ENCODE assay signal across 2 cellular contexts in genomic region chr2:218722876-218723477, GRCh38.
TF ChIP-seq lines count a peak whose summit lies in the region.

No MANE protein-coding gene starts in this region.

TF ChIP-seq in GM12878, 131 proteins besides CTCF, POLR2A, EP300 and RAD21:
- TF ChIP-seq CBX5 (IDR thresholded peaks at IDR 0.05; ENCODE audit: low read depth) (no peak), SPI1 (IDR thresholded peaks at IDR 0.05; ENCODE audit: borderline replicate concordance, insufficient read depth, low read depth, low read length) (no peak), ZNF217 (IDR thresholded peaks at IDR 0.05) (no peak), STAT3 (IDR thresholded peaks at IDR 0.05; ENCODE audit: low read depth, low read length) (no peak), NR2F1 (conservative IDR thresholded peaks at IDR 0.05) (no peak), CHD1 (IDR thresholded peaks at IDR 0.05; ENCODE audit: low read depth, low read length) (no peak), ZBTB40 (IDR thresholded peaks at IDR 0.05; ENCODE audit: borderline replicate concordance) (no peak), HDAC2 (IDR thresholded peaks at IDR 0.05) (no peak), CUX1 (IDR thresholded peaks at IDR 0.05; ENCODE audit: insufficient replicate concordance, low read depth, low read length) (no peak), REST (IDR thresholded peaks at IDR 0.05; ENCODE audit: low read depth, low read length) (no peak)

TF ChIP-seq in GM12891, 5 proteins besides CTCF, POLR2A, EP300 and RAD21:
- TF ChIP-seq TAF1 (IDR thresholded peaks at IDR 0.05; ENCODE audit: low read depth, low read length) (no peak), PAX5 (IDR thresholded peaks at IDR 0.05; ENCODE audit: insufficient read depth, low read length, severe bottlenecking) (no peak), POLR2AphosphoS5 (IDR thresholded peaks at IDR 0.05; ENCODE audit: low read depth, low read length) (no peak), POU2F2 (IDR thresholded peaks at IDR 0.05; ENCODE audit: low read depth, low read length) (no peak), SPI1 (IDR thresholded peaks at IDR 0.05; ENCODE audit: low read depth, low read length) (no peak)
